Comparison of ENCODE assay signal across 8 cellular contexts in the genomic region with DNA sequence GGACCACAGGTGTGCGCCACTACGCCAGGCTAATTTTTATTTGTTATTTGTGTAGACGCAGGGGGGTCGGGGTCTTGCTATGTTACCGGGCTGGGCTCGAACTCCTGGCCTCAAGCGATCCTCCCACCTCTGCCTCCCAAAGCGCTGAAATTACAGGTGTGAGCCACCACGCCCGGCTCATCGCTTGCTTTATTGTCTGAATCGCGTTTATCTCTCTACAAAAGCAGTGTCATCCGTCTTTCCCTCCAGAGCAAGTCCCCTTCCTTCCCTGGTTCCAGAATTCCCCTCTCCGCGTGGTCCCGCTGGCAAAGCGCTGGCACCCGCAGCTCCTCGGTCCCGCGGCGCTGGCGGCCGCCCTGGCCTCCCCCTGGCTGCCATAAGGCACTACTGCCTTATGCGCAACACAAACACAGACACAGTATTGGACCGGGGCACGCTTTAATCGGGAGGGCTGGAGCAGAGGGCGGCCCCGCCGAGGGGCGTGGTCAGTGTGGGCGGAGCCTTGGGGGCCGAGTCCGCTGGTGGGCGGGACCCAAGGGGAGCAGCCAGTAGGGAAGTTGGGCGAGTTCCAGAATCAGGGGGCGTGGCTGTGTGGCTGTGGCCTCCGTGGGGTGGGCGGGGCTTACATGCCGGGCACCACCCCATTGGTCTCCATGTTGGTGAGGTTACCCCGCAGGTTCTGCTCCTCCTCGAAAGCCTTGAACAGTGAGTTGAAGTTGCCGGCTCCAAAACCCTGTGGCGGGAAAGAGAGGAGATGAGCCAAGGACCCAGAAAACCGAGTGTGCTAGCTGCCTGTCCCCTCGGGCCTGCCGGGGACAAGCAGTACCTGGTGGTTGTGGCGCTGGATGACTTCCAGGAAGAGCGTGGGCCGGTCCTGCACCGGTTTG. TPM values are rescaled to one million over a fixed set of nuclear protein-coding genes. Genes with fewer than 3 reads are reported as not detected.
A peak's percentile ranks its signal among the peaks of the same experiment; 100 is the strongest.
DNase-seq lines count a peak whose midpoint lies in the region; TF ChIP-seq lines count a peak whose summit lies in the region.

No MANE protein-coding gene starts in this region.

- no peak for TF ChIP-seq RAD21 in SK-N-SH (IDR thresholded peaks at IDR 0.05; ENCODE audit: low read length)

- peak overlapping the region; percentile 95 for H3K27ac Mint-ChIP-seq in activated naive CD8-positive, alpha-beta T cell

- no peaks in the 10 kb centered on the region for H3K9me3 Mint-ChIP-seq in activated naive CD8-positive, alpha-beta T cell (ENCODE audit: low read depth)

- TF ChIP-seq EP300 in SK-N-SH (IDR thresholded peaks at IDR 0.05; ENCODE audit: borderline replicate concordance in 1 of 2, low read depth in 1 of 2, low read length in 1 of 2), result no peak
- TF ChIP-seq EP300 in ovary (IDR thresholded peaks at IDR 0.05), result no peak

- no peaks in the 10 kb centered on the region; a peak in 1 of 4 replicates for H3K4me1 ChIP-seq in SK-N-SH (ENCODE audit: control insufficient read depth in 1 of 2, insufficient read depth in 2 of 2, low read depth in 1 of 2, low read length in 1 of 2)
- peaks cover 1% of the 10 kb centered on the region for H3K4me1 ChIP-seq in ovary (ENCODE audit: insufficient read depth)
- peaks cover 5 to 6% of the 10 kb centered on the region in 2 donors for H3K4me1 ChIP-seq in thyroid gland

- peak overlapping the region; percentile 32 to 48; a peak in 2 of 4 replicates for H3K27ac ChIP-seq in SK-N-SH (ENCODE audit: low read depth in 2 of 2, low read length in 1 of 2)
- no peak overlapping the region for H3K27ac ChIP-seq in ovary
- peak overlapping the region in 1 of 3 donors; percentile 56 for H3K27ac ChIP-seq in thyroid gland

- TF ChIP-seq CTCF in HFF-Myc (IDR thresholded peaks at IDR 0.05; ENCODE audit: low read depth, low read length, missing control alignments), result peak; percentile 45
- TF ChIP-seq CTCF in SK-N-SH (IDR thresholded peaks at IDR 0.05), result peak; percentile 40; the same call in 1 of the 2 replicates
- peak; percentile 35 to 61 (median 59) for TF ChIP-seq CTCF in ovary (IDR thresholded peaks at IDR 0.05)
- TF ChIP-seq CTCF in thyroid gland (IDR thresholded peaks at IDR 0.05), result peak in 4 of 6 experiments; percentile 23 to 55 (median 33)

- H2AFZ ChIP-seq in SK-N-SH (ENCODE audit: low read depth), result peak overlapping the region; percentile 95

- no peaks in the 10 kb centered on the region for H3K36me3 ChIP-seq in SK-N-SH (replicated peaks in 1 of 2; ENCODE audit: control insufficient read depth in 1 of 2, insufficient read depth in 2 of 2, low read length in 1 of 2)
- H3K36me3 ChIP-seq in ovary, result no peaks in the 10 kb centered on the region
- H3K36me3 ChIP-seq in thyroid gland, result no peaks in the 10 kb centered on the region

- intact Hi-C loops in head of caudate nucleus (cut with DNase I), result no loop called here
- intact Hi-C loops in ovary (cut with DNase I), result loop anchor here in 1 of 4 donors (10.0 kb wide), 1 partner anchor 55 kb away; no protein-coding TSS in a partner anchor
- intact Hi-C loops in thyroid gland (cut with DNase I), result no loop called here

- peak overlapping the region; percentile 81 for H3K4me2 ChIP-seq in SK-N-SH

- H3K4me3 ChIP-seq in HFF-Myc (replicated peaks; ENCODE audit: low read depth, low read length) (peak overlapping the region; percentile 52), SK-N-SH (ENCODE audit: low read depth in 2 of 2, low read length in 1 of 2) (peak overlapping the region; percentile 57 to 74), ovary (peak overlapping the region; percentile 51), thyroid gland (replicated peaks in 1 of 3) (peak overlapping the region in 2 of 3 donors; percentile 20 to 45)

- DNase-seq in GM04504 (ENCODE audit: low read depth), result peak; percentile 94
- DNase-seq in HFF-Myc (ENCODE audit: extremely low read depth, low read depth), result peak; percentile 93
- peak; percentile 98 for DNase-seq in NAMALWA (ENCODE audit: low spot score)
- DNase-seq in SK-N-SH, result peak; percentile 99
- peak; percentile 92 to 99 (median 97) for DNase-seq in head of caudate nucleus
- peak; percentile 100 for DNase-seq in ovary
- peak; percentile 100 for DNase-seq in thyroid gland

- no peaks in the 10 kb centered on the region for H3K79me2 ChIP-seq in SK-N-SH (ENCODE audit: insufficient read depth)

- CTCF ChIA-PET in SK-N-SH (lab: Yijun Ruan, JAX), result interaction anchor here (0.7 to 7.6 kb wide), 10 partner anchors 12 to 141 kb away, joined by 3 to 49 read pairs (median 4); a partner anchor contains a TSS

- 14% methylated on average over 38 of the region's 53 CpGs for WGBS in SK-N-SH (ENCODE audit: low lambda C conversion rate)
- WGBS in ovary, 3 donors, result 9 to 11% (median 11%) methylated on average over 52 to 53 of the region's 53 CpGs
- 13 to 26% methylated on average over 31 to 53 of the region's 53 CpGs for WGBS in thyroid gland, 2 donors

- POLR2A ChIA-PET in SK-N-SH (lab: Yijun Ruan, JAX), result interaction anchor here (1.0 to 1.7 kb wide), 3 partner anchors 12 to 41 kb away, joined by 3 to 15 read pairs (median 3); no protein-coding TSS in a partner anchor

- no peaks in the 10 kb centered on the region for H3K27me3 Mint-ChIP-seq in activated naive CD8-positive, alpha-beta T cell

- peak overlapping the region; percentile 64 for H3K9ac ChIP-seq in SK-N-SH

- peak overlapping the region; percentile 96 for H3K4me3 Mint-ChIP-seq in activated naive CD8-positive, alpha-beta T cell

- H3K4me1 Mint-ChIP-seq in activated naive CD8-positive, alpha-beta T cell (ENCODE audit: low read depth), result peaks cover 13% of the 10 kb centered on the region

- no peaks in the 10 kb centered on the region for H3K9me3 ChIP-seq in SK-N-SH
- no peaks in the 10 kb centered on the region for H3K9me3 ChIP-seq in ovary
- H3K9me3 ChIP-seq in thyroid gland, result no peaks in the 10 kb centered on the region

- TF ChIP-seq POLR2A in ovary (IDR thresholded peaks at IDR 0.05) (peak; percentile 29), thyroid gland (IDR thresholded peaks at IDR 0.05) (peak in 1 of 2 donors; percentile 66)

- H3K27me3 ChIP-seq in SK-N-SH (ENCODE audit: insufficient read depth) (no peaks in the 10 kb centered on the region), ovary (no peaks in the 10 kb centered on the region), thyroid gland (no peaks in the 10 kb centered on the region)

- peaks cover 5% of the 10 kb centered on the region for H3F3A ChIP-seq in SK-N-SH (replicated peaks; ENCODE audit: insufficient read depth)

- H3K9me2 ChIP-seq in SK-N-SH, result no peaks in the 10 kb centered on the region

- H4K20me1 ChIP-seq in SK-N-SH (ENCODE audit: insufficient read depth), result no peaks in the 10 kb centered on the region

- no peaks in the 10 kb centered on the region for H3K36me3 Mint-ChIP-seq in activated naive CD8-positive, alpha-beta T cell

TF ChIP-seq in SK-N-SH, 30 proteins besides CTCF, POLR2A, EP300 and RAD21 (continues in another document):
- TF ChIP-seq, protein P1, sequence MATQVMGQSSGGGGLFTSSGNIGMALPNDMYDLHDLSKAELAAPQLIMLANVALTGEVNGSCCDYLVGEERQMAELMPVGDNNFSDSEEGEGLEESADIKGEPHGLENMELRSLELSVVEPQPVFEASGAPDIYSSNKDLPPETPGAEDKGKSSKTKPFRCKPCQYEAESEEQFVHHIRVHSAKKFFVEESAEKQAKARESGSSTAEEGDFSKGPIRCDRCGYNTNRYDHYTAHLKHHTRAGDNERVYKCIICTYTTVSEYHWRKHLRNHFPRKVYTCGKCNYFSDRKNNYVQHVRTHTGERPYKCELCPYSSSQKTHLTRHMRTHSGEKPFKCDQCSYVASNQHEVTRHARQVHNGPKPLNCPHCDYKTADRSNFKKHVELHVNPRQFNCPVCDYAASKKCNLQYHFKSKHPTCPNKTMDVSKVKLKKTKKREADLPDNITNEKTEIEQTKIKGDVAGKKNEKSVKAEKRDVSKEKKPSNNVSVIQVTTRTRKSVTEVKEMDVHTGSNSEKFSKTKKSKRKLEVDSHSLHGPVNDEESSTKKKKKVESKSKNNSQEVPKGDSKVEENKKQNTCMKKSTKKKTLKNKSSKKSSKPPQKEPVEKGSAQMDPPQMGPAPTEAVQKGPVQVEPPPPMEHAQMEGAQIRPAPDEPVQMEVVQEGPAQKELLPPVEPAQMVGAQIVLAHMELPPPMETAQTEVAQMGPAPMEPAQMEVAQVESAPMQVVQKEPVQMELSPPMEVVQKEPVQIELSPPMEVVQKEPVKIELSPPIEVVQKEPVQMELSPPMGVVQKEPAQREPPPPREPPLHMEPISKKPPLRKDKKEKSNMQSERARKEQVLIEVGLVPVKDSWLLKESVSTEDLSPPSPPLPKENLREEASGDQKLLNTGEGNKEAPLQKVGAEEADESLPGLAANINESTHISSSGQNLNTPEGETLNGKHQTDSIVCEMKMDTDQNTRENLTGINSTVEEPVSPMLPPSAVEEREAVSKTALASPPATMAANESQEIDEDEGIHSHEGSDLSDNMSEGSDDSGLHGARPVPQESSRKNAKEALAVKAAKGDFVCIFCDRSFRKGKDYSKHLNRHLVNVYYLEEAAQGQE (IDR thresholded peaks at IDR 0.05; ENCODE audit: low read depth, low read length), result no peak
- peak; percentile 21; the same call in 1 of the 2 replicates for TF ChIP-seq SMC3 (IDR thresholded peaks at IDR 0.05; ENCODE audit: low read depth, low read length)

RNA-seq across cellular contexts. Expression of a gene that starts 19.3 kb away (rescaled TPM):
- 1.8 and 1.9 TPM in 2 replicates for polyA plus RNA-seq in SK-N-SH (2012; rRNA removed)
- polyA plus RNA-seq in SK-N-SH (2012; cell fraction: cytosol; rRNA removed), result 2.0 TPM in 2 replicates
- 2.2 and 2.8 TPM in 2 replicates for polyA plus RNA-seq in SK-N-SH (2012; cell fraction: nucleus; rRNA removed)
- total RNA-seq in ovary, result 1 to 10 TPM; 1.2 to 7.2 (median 4.4) TPM
- 1 to 10 TPM; 1.3 to 4.0 TPM for polyA plus RNA-seq in ovary
- total RNA-seq in thyroid gland, result 1 to 10 TPM in 1 of 4 donors, under 1 TPM in 2, not detected in 1; 0.39 to 1.2 (median 0.78) TPM

RNA-seq across cellular contexts. Expression of a gene that starts 35.5 kb away (rescaled TPM):
- 1.2 and 2.0 TPM in 2 replicates for polyA plus RNA-seq in SK-N-SH (2012; rRNA removed)
- polyA plus RNA-seq in SK-N-SH (2012; cell fraction: cytosol; rRNA removed), result 1.5 and 1.8 TPM in 2 replicates
- polyA plus RNA-seq in SK-N-SH (2012; cell fraction: nucleus; rRNA removed), result 8.4 and 11.5 TPM in 2 replicates
- total RNA-seq in ovary, result 10 to 100 TPM in 5 of 7 donors, 1 to 10 TPM in 2; 8.7 to 44.6 (median 31.7) TPM
- 10 to 100 TPM in 1 of 2 donors, 1 to 10 TPM in 1; 6.2 to 15.5 TPM for polyA plus RNA-seq in ovary
- total RNA-seq in thyroid gland, result 10 to 100 TPM in 3 of 4 donors, 1 to 10 TPM in 1; 7.3 to 16.5 (median 11.7) TPM

RNA-seq across cellular contexts. Expression of a gene that starts 45.9 kb away (rescaled TPM):
- polyA plus RNA-seq in SK-N-SH (2012; rRNA removed) (5.0 and 5.3 TPM in 2 replicates), ovary (1 to 10 TPM; 3.7 to 7.9 TPM)
- 2.3 and 2.8 TPM in 2 replicates for polyA plus RNA-seq in SK-N-SH (2012; cell fraction: cytosol; rRNA removed)
- 19.5 and 20.2 TPM in 2 replicates for polyA plus RNA-seq in SK-N-SH (2012; cell fraction: nucleus; rRNA removed)
- total RNA-seq in ovary (10 to 100 TPM in 6 of 7 donors, 1 to 10 TPM in 1; 9.3 to 37.3 (median 18.2) TPM), thyroid gland (100 to 1,000 TPM in 1 of 4 donors, 10 to 100 TPM in 3; 22.8 to 105 (median 69.9) TPM)

RNA-seq across cellular contexts. Expression of a gene that starts 49.2 kb away (rescaled TPM):
- polyA plus RNA-seq in SK-N-SH (2012; rRNA removed) (227 and 234 TPM in 2 replicates), ovary (10 to 100 TPM; 25.6 to 58.7 TPM)
- polyA plus RNA-seq in SK-N-SH (2012; cell fraction: cytosol; rRNA removed), result 116 and 197 TPM in 2 replicates
- 101 and 104 TPM in 2 replicates for polyA plus RNA-seq in SK-N-SH (2012; cell fraction: nucleus; rRNA removed)
- total RNA-seq in ovary (10 to 100 TPM; 24.4 to 57.0 (median 35.5) TPM), thyroid gland (100 to 1,000 TPM in 2 of 4 donors, 10 to 100 TPM in 2; 67.9 to 149 (median 97.4) TPM)

Comparison
In these comparisons a context has a peak if more than half of its experiments do, and no peak if none do; other contexts are left out.
1. H3K27ac ChIP-seq: peak in SK-N-SH (2 of 2); none in ovary (0 of 2).
2. Peak in every context shown above with its lines, with median percentiles within 50 percentile points of each other: DNase-seq, H3K4me3 ChIP-seq and CTCF ChIP-seq.